10 cellular contexts compared by ENCODE assay signal in genomic region chr10:19638873-19639233, GRCh38.
DNase-seq lines count a peak whose midpoint lies in the region; ATAC-seq and TF ChIP-seq lines count a peak whose summit lies in the region.
"Had no signal": no experiment of that assay in that cellular context is flagged by ENCODE, and none has a peak within 500 bp of the region (broad histone marks: within the 10 kb centered on the region; RNA-seq: fewer than 3 reads in every experiment).

No MANE protein-coding gene starts in this region.

- DNase-seq in NOMO-1 treated with DMSO at 0.1 percent for 48 hours (lab: John Stamatoyannopoulos, UW; ENCODE audit: unreplicated experiment) = peak; percentile 67
- DNase-seq in NOMO-1 treated with dmso at 0.1 percent for 144 hours (lab: John Stamatoyannopoulos, UW; ENCODE audit: unreplicated experiment) = no peak
- DNase-seq in choroid plexus epithelial cell (ENCODE audit: low read depth) = no peak
- no peak for DNase-seq in Kasumi-1 (lab: John Stamatoyannopoulos, UW)
- DNase-seq in activated CD8-positive, alpha-beta memory T cell treated with anti-CD3 and anti-CD28 coated beads, Interleukin-2, amount 10 ng/mL, durations not matched to agents 7 days and 5 days = no peak
- DNase-seq in C1 segment of cervical spinal cord (lab: John Stamatoyannopoulos, UW) = no peak
- DNase-seq: 8988T had no signal

- H3K4me3 ChIP-seq in choroid plexus epithelial cell (ENCODE audit: low read depth, low read length) = peak overlapping the region; percentile 41
- no peak overlapping the region for H3K4me3 ChIP-seq in mesodermal cell (ENCODE audit: extremely low read depth, insufficient read depth, low read length, poor library complexity, severe bottlenecking)
- peak overlapping the region; percentile 22 for H3K4me3 ChIP-seq in thymus (ENCODE audit: low read length)
- H3K4me3 ChIP-seq: neural progenitor cell had no signal

- H3K27ac ChIP-seq in mesodermal cell (ENCODE audit: low read depth, low read length, severe bottlenecking) (peak overlapping the region; percentile 66), thymus (ENCODE audit: low read depth) (no peak overlapping the region)
- H3K27ac ChIP-seq: neural progenitor cell had no signal

- no peak overlapping the region for H3K27ac Mint-ChIP-seq in activated CD8-positive, alpha-beta memory T cell treated with anti-CD3 and anti-CD28 coated beads, Interleukin-2, amount 10 ng/mL, durations not matched to agents 7 days and 5 days

- H3K4me3 Mint-ChIP-seq in activated CD8-positive, alpha-beta memory T cell treated with anti-CD3 and anti-CD28 coated beads, Interleukin-2, amount 10 ng/mL, durations not matched to agents 7 days and 5 days = no peak overlapping the region
- H3K4me3 Mint-ChIP-seq: neural progenitor cell had no signal

- H3K36me3 ChIP-seq in mesodermal cell (ENCODE audit: control insufficient read depth, insufficient read depth, low read length) (no peaks in the 10 kb centered on the region), thymus (ENCODE audit: control insufficient read depth, insufficient read depth) (no peaks in the 10 kb centered on the region)
- H3K36me3 ChIP-seq: neural progenitor cell had no signal

- CTCF ChIA-PET in activated CD8-positive, alpha-beta memory T cell treated with anti-CD3 and anti-CD28 coated beads, Interleukin-2, amount 10 ng/mL, durations not matched to agents 7 days and 5 days (lab: Charles Lee) = no interaction called here

- H3K4me1 Mint-ChIP-seq in activated CD8-positive, alpha-beta memory T cell treated with anti-CD3 and anti-CD28 coated beads, Interleukin-2, amount 10 ng/mL, durations not matched to agents 7 days and 5 days = no peaks in the 10 kb centered on the region

- H3K27me3 Mint-ChIP-seq in activated CD8-positive, alpha-beta memory T cell treated with anti-CD3 and anti-CD28 coated beads, Interleukin-2, amount 10 ng/mL, durations not matched to agents 7 days and 5 days = no peaks in the 10 kb centered on the region

- H3K9me3 Mint-ChIP-seq in activated CD8-positive, alpha-beta memory T cell treated with anti-CD3 and anti-CD28 coated beads, Interleukin-2, amount 10 ng/mL, durations not matched to agents 7 days and 5 days (ENCODE audit: low read depth) = peaks cover 12% of the 10 kb centered on the region

- no peaks in the 10 kb centered on the region for H3K27me3 ChIP-seq in thymus (ENCODE audit: control insufficient read depth, insufficient read depth)
- H3K27me3 ChIP-seq: neural progenitor cell had no signal

- H3K9me3 ChIP-seq in mesodermal cell (ENCODE audit: control insufficient read depth, low read length) = no peaks in the 10 kb centered on the region
- H3K9me3 ChIP-seq in thymus (ENCODE audit: control insufficient read depth) = no peaks in the 10 kb centered on the region

- H3K4me1 ChIP-seq in mesodermal cell (ENCODE audit: control insufficient read depth, insufficient read depth, low read length, poor library complexity, severe bottlenecking) = peaks cover 9% of the 10 kb centered on the region
- no peaks in the 10 kb centered on the region for H3K4me1 ChIP-seq in thymus (ENCODE audit: control insufficient read depth, insufficient read depth, low read length)

- no peak for ATAC-seq in activated CD8-positive, alpha-beta memory T cell treated with anti-CD3 and anti-CD28 coated beads, Interleukin-2, amount 10 ng/mL, durations not matched to agents 7 days and 5 days

- H3K36me3 Mint-ChIP-seq in activated CD8-positive, alpha-beta memory T cell treated with anti-CD3 and anti-CD28 coated beads, Interleukin-2, amount 10 ng/mL, durations not matched to agents 7 days and 5 days = no peaks in the 10 kb centered on the region
- H3K36me3 Mint-ChIP-seq: neural progenitor cell had no signal

- WGBS in mesodermal cell (ENCODE audit: insufficient coverage in 2 of 2), 2 experiments = 100% methylated on average over 1 of the region's 4 CpGs; no CpG with 5 or more reads in 1 of the 2 experiments
- 37% methylated on average over 4 of the region's 4 CpGs for WGBS in thymus

- no peak for TF ChIP-seq CTCF in choroid plexus epithelial cell (conservative IDR thresholded peaks at IDR 0.05; ENCODE audit: low read depth, low read length)
